8 cellular contexts compared by ENCODE assay signal in genomic region chr4:21948347-21949072, GRCh38. TPM values are rescaled to one million over a fixed set of nuclear protein-coding genes. Genes with fewer than 3 reads are reported as not detected.
DNase-seq lines count a peak whose midpoint lies in the region; ATAC-seq lines count a peak whose summit lies in the region.

TSS of gene KCNIP4 (minus strand) at chr4:21948772.

- peak; percentile 36 for DNase-seq in NCI-H345 (lab: John Stamatoyannopoulos, UW)
- no peak for DNase-seq in NCI-H345 treated with DMSO at 0.1 percent for 48 hours (lab: John Stamatoyannopoulos, UW; ENCODE audit: unreplicated experiment)
- DNase-seq in activated CD8-positive, alpha-beta memory T cell treated with anti-CD3 and anti-CD28 coated beads, Interleukin-2, amount 50 U/mL, for 4 hours = peak; percentile 14
- peak; percentile 17 for DNase-seq in left cardiac atrium
- no peak for DNase-seq in activated gamma-delta T cell (lab: John Stamatoyannopoulos, UW)
- DNase-seq in GDM1 (lab: John Stamatoyannopoulos, UW) = no peak

- peaks cover 19 to 27% (median 23%) of the 10 kb centered on the region in 3 donors for H3K27me3 ChIP-seq in skeletal muscle tissue (ENCODE audit: control insufficient read depth in 3 of 3, insufficient read depth in 3 of 3, low read length in 3 of 3)

- H3K27ac ChIP-seq in skeletal muscle tissue (ENCODE audit: low read depth, low read length) = no peak within 1 kb of the TSS

- no peaks in the 10 kb centered on the region for H3K36me3 ChIP-seq in skeletal muscle tissue (ENCODE audit: control insufficient read depth in 3 of 3, insufficient read depth in 3 of 3, low read length in 3 of 3)

- no peaks in the 10 kb centered on the region for H3K4me1 ChIP-seq in skeletal muscle tissue (ENCODE audit: control insufficient read depth in 3 of 3, insufficient read depth in 3 of 3, low read length in 3 of 3)

- intact Hi-C loops in left cardiac atrium (cut with DNase I) = no loop called here

- peak within 1 kb of the TSS; percentile 9 to 45 (median 37) for H3K4me3 ChIP-seq in skeletal muscle tissue (ENCODE audit: low read length in 3 of 3)

- ATAC-seq in left cardiac atrium (no peak), HG03175 (IDR thresholded peaks at IDR 0.05; ENCODE audit: unreplicated experiment) (no peak)

- H3K9ac ChIP-seq in skeletal muscle tissue (ENCODE audit: low read depth in 1 of 3, low read length in 3 of 3) = no peak within 1 kb of the TSS

- no peaks in the 10 kb centered on the region for H3K9me3 ChIP-seq in skeletal muscle tissue (ENCODE audit: control insufficient read depth in 3 of 3, low read length in 3 of 3)

RNA-seq across cellular contexts. Expression of gene KCNIP4, which starts in this region (rescaled TPM):
- total RNA-seq in left cardiac atrium = not detected
- total RNA-seq in skeletal muscle tissue = 0.52 TPM

Comparison
In these comparisons a context has a peak if more than half of its experiments do, and no peak if none do; other contexts are left out.
1. DNase-seq: peak in NCI-H345 (single experiment) and activated CD8-positive, alpha-beta memory T cell treated with anti-CD3 and anti-CD28 coated beads, Interleukin-2, amount 50 U/mL, for 4 hours (single experiment); none in NCI-H345 treated with DMSO at 0.1 percent for 48 hours (single experiment), activated gamma-delta T cell (single experiment) and GDM1 (single experiment).
2. Peak in DNase-seq in left cardiac atrium; RNA of the gene not detected or under 1 TPM.